35 cellular contexts compared by ENCODE assay signal in the genomic region with DNA sequence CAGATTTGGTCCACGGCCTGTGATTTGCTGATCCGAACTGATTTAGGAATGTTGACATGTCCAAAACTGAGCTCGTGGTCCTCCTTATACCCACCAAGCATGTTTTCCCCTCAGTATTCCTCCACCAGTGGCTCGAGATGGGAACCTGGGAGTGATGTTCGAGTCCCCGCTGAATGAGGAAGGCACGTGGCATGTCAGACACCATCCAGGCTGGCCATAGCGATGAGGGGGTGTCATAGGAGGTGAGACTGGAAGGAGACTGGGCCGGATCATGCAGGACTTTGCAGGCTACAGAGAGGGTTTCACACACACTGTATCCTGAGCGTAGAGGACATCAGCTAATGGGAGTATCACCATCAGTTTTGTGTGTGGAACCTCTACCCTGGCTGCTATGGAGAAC.
"Had no signal": no experiment of that assay in that cellular context is flagged by ENCODE, and none has a peak within 500 bp of the region (broad histone marks: within the 10 kb centered on the region; RNA-seq: fewer than 3 reads in every experiment).

No MANE protein-coding gene starts in this region.

- H3K9me3 ChIP-seq: adrenal gland, body of pancreas, breast epithelium had no signal

- H3K4me3 Mint-ChIP-seq: activated B cell treated with CpG ODN at 0.5 μM for 24 hours; activated CD4-positive, alpha-beta memory T cell treated with anti-CD3 and anti-CD28 coated beads for 36 hours; activated CD4-positive, alpha-beta T cell treated with anti-CD3 and anti-CD28 coated beads, Interleukin-2, amount 10 ng/mL, durations not matched to agents 24 days and 14 days; activated CD8-positive, alpha-beta T cell treated with anti-CD3 and anti-CD28 coated beads for 36 hours; activated naive CD4-positive, alpha-beta T cell treated with anti-CD3 and anti-CD28 coated beads for 36 hours; activated naive CD8-positive, alpha-beta T cell treated with anti-CD3 and anti-CD28 coated beads for 36 hours; activated T-cell treated with anti-CD3 and anti-CD28 coated beads, Interleukin-2, amount 50 U/mL, for 4 hours; activated T-cell treated with anti-CD3 and anti-CD28 coated beads, Interleukin-2, amount 50 U/mL, for 72 hours; activated T-helper 1 cell treated with anti-CD3 and anti-CD28 coated beads, Interleukin-12 subunit alpha, Interleukin-12 subunit beta, Interleukin-2, Interleukin-4 antibody, amounts not matched to agents 30 ng/mL and 10 ng/mL and 1 ng/mL, durations not matched to agents 14 hours and 24 hours and 36 hours; activated T-helper 17 cell treated with anti-CD3 and anti-CD28 coated beads, Interleukin-2, amount 50 U/mL, for 72 hours; T-helper 1 cell treated with Interleukin-12 subunit alpha and Interleukin-12 subunit beta and Interleukin-4 antibody, amounts not matched to agents 30 μg/mL and 1 μg/mL, for 36 hours; T-helper 2 cell treated with Interferon-gamma antibody and Interleukin-4, amounts not matched to agents 5 μg/mL and 100 μg/mL, for 36 hours had no signal

- H3K27ac Mint-ChIP-seq: activated B cell treated with CpG ODN at 0.5 μM for 24 hours; activated CD4-positive, alpha-beta memory T cell treated with anti-CD3 and anti-CD28 coated beads for 36 hours; activated CD4-positive, alpha-beta T cell treated with anti-CD3 and anti-CD28 coated beads, Interleukin-2, amount 10 ng/mL, durations not matched to agents 24 days and 14 days; activated CD8-positive, alpha-beta T cell treated with anti-CD3 and anti-CD28 coated beads for 36 hours; activated naive CD4-positive, alpha-beta T cell treated with anti-CD3 and anti-CD28 coated beads for 36 hours; activated naive CD4-positive, alpha-beta T cell treated with anti-CD3 and anti-CD28 coated beads, Interleukin-2, amount 50 U/mL, for 72 hours; activated naive CD8-positive, alpha-beta T cell treated with anti-CD3 and anti-CD28 coated beads for 36 hours; activated T-cell treated with anti-CD3 and anti-CD28 coated beads, Interleukin-2, amount 50 U/mL, for 72 hours; activated T-helper 1 cell treated with anti-CD3 and anti-CD28 coated beads, Interleukin-12 subunit alpha, Interleukin-12 subunit beta, Interleukin-2, Interleukin-4 antibody, amounts not matched to agents 30 ng/mL and 10 ng/mL and 1 ng/mL, durations not matched to agents 14 hours and 24 hours and 36 hours; activated T-helper 17 cell treated with anti-CD3 and anti-CD28 coated beads, Interleukin-2, amount 50 U/mL, for 72 hours; T-helper 1 cell treated with Interleukin-12 subunit alpha and Interleukin-12 subunit beta and Interleukin-4 antibody, amounts not matched to agents 30 μg/mL and 1 μg/mL, for 36 hours; T-helper 2 cell treated with Interferon-gamma antibody and Interleukin-4, amounts not matched to agents 5 μg/mL and 100 μg/mL, for 36 hours had no signal

- H3K27ac ChIP-seq: adrenal gland, body of pancreas, brain microvascular endothelial cell, breast epithelium, VCaP had no signal

- H3K27me3 Mint-ChIP-seq: activated CD4-positive, alpha-beta memory T cell treated with anti-CD3 and anti-CD28 coated beads for 36 hours; activated CD8-positive, alpha-beta T cell treated with anti-CD3 and anti-CD28 coated beads for 36 hours; activated T-helper 17 cell treated with anti-CD3 and anti-CD28 coated beads, Interleukin-2, amount 50 U/mL, for 72 hours had no signal

- H3K4me1 ChIP-seq: adrenal gland, body of pancreas, breast epithelium had no signal

- H3K36me3 Mint-ChIP-seq: activated naive CD8-positive, alpha-beta T cell treated with anti-CD3 and anti-CD28 coated beads for 36 hours had no signal

- H3K4me1 Mint-ChIP-seq: activated B cell treated with CpG ODN at 0.5 μM for 24 hours had no signal

- H3K9me3 Mint-ChIP-seq: activated naive CD8-positive, alpha-beta T cell treated with anti-CD3 and anti-CD28 coated beads for 36 hours; activated T-cell treated with anti-CD3 and anti-CD28 coated beads, Interleukin-2, amount 50 U/mL, for 4 hours; activated T-cell treated with anti-CD3 and anti-CD28 coated beads, Interleukin-2, amount 50 U/mL, for 72 hours; activated T-helper 17 cell treated with anti-CD3 and anti-CD28 coated beads, Interleukin-2, amount 50 U/mL, for 72 hours had no signal

- ATAC-seq: activated CD8-positive, alpha-beta T cell treated with anti-CD3 and anti-CD28 coated beads for 36 hours; activated naive CD4-positive, alpha-beta T cell treated with anti-CD3 and anti-CD28 coated beads, Interleukin-2, amount 50 U/mL, for 72 hours; activated T-cell treated with anti-CD3 and anti-CD28 coated beads, Interleukin-2, amount 50 U/mL, for 4 hours; activated T-cell treated with anti-CD3 and anti-CD28 coated beads, Interleukin-2, amount 50 U/mL, for 72 hours; activated T-helper 17 cell treated with anti-CD3 and anti-CD28 coated beads, Interleukin-2, amount 50 U/mL, for 72 hours; body of pancreas had no signal

- H3K36me3 ChIP-seq: adrenal gland, brain microvascular endothelial cell, breast epithelium had no signal

- H3K4me3 ChIP-seq: adrenal gland, body of pancreas, breast epithelium had no signal

- DNase-seq: activated B cell treated with CpG ODN at 0.5 μM for 24 hours; activated CD4-positive, alpha-beta memory T cell treated with anti-CD3 and anti-CD28 coated beads for 36 hours; activated CD4-positive, alpha-beta T cell treated with anti-CD3 and anti-CD28 coated beads for 4 hours; activated CD4-positive, alpha-beta T cell treated with anti-CD3 and anti-CD28 coated beads, Interleukin-2, amount 10 ng/mL, durations not matched to agents 24 days and 14 days; activated CD4-positive, alpha-beta T cell treated with anti-CD3 and anti-CD28 coated beads, Interleukin-2, amount 50 U/mL, for 1 hour; activated CD4-positive, alpha-beta T cell treated with anti-CD3 and anti-CD28 coated beads, Interleukin-2, amount 50 U/mL, for 4 hours; activated CD4-positive, CD25-positive, alpha-beta regulatory T cell treated with anti-CD3 and anti-CD28 coated beads, Interleukin-2, amount 50 U/mL, for 72 hours; activated CD8-positive, alpha-beta memory T cell treated with anti-CD3 and anti-CD28 coated beads, Interleukin-2, amount 50 U/mL, for 4 hours; activated CD8-positive, alpha-beta T cell treated with anti-CD3 and anti-CD28 coated beads for 36 hours; activated effector memory CD4-positive, alpha-beta T cell treated with anti-CD3 and anti-CD28 coated beads, Interleukin-2, amount 50 U/mL, for 16 hours; activated gamma-delta T cell treated with Interleukin-2 at 50 U/mL for 16 hours; activated naive CD4-positive, alpha-beta T cell; activated naive CD4-positive, alpha-beta T cell treated with anti-CD3 and anti-CD28 coated beads for 36 hours; activated naive CD4-positive, alpha-beta T cell treated with anti-CD3 and anti-CD28 coated beads, Interleukin-2, amount 50 U/mL, for 16 hours; activated naive CD8-positive, alpha-beta T cell treated with anti-CD3 and anti-CD28 coated beads for 36 hours; activated T-cell treated with anti-CD3 and anti-CD28 coated beads for 4 hours; activated T-cell treated with anti-CD3 and anti-CD28 coated beads, Interleukin-2, amount 50 U/mL, for 1 hour; activated T-cell treated with anti-CD3 and anti-CD28 coated beads, Interleukin-2, amount 50 U/mL, for 4 hours; activated T-cell treated with anti-CD3 and anti-CD28 coated beads, Interleukin-2, amount 50 U/mL, for 72 hours; adrenal gland; amniotic stem cell; aorta; body of pancreas; brain microvascular endothelial cell; central memory CD4-positive, alpha-beta T cell; T-helper 1 cell; T-helper 2 cell; T-helper 9 cell had no signal

- H3K27me3 ChIP-seq: adrenal gland, body of pancreas, brain microvascular endothelial cell had no signal
